Comparison of ENCODE assay signal across 10 cellular contexts in genomic region chr13:97254809-97255208, GRCh38. TPM values are rescaled to one million over a fixed set of nuclear protein-coding genes. Genes with fewer than 3 reads are reported as not detected.
A peak's percentile ranks its signal among the peaks of the same experiment; 100 is the strongest.
DNase-seq lines count a peak whose midpoint lies in the region; ATAC-seq, FAIRE-seq and TF ChIP-seq lines count a peak whose summit lies in the region.
"Had no signal": no experiment of that assay in that cellular context is flagged by ENCODE, and none has a peak within 500 bp of the region (broad histone marks: within the 10 kb centered on the region; RNA-seq: fewer than 3 reads in every experiment).

No MANE protein-coding gene starts in this region.

- H3K27ac ChIP-seq in astrocyte (ENCODE audit: low read depth, low read length) (peak overlapping the region; percentile 97), transverse colon (peak overlapping the region; percentile 58 to 75 (median 64))

- peak; percentile 78 for FAIRE-seq in astrocyte (lab: Jason Lieb, UNC)

- H3K27ac Mint-ChIP-seq in astrocyte (ENCODE audit: unreplicated experiment) = peak overlapping the region; percentile 100
- H3K27ac Mint-ChIP-seq in stimulated activated memory B cell treated with anti-CD40 and anti-IgM and Interleukin-4, amounts not matched to agents 10 μg/mL and 1 μg/mL and 100 μg/mL, for 72 hours = no peak overlapping the region

- no peak for TF ChIP-seq POLR2A in transverse colon (IDR thresholded peaks at IDR 0.05)

- H3K9ac ChIP-seq in astrocyte (ENCODE audit: low read length) = peak overlapping the region; percentile 62

- peak; percentile 37 for DNase-seq in activated CD8-positive, alpha-beta memory T cell treated with anti-CD3 and anti-CD28 coated beads for 24 hours
- DNase-seq in activated CD8-positive, alpha-beta memory T cell treated with anti-CD3 and anti-CD28 coated beads, Interleukin-2, amount 50 U/mL, for 48 hours = no peak
- DNase-seq in astrocyte (ENCODE audit: low read depth) = peak; percentile 89
- peak; percentile 87 for DNase-seq in kidney epithelial cell (ENCODE audit: low read depth)
- DNase-seq in transverse colon = no peak
- no peak for DNase-seq in inferior parietal cortex (ENCODE audit: extremely low spot score)
- no peak for DNase-seq in GM20000 (ENCODE audit: low spot score)
- DNase-seq: occipital lobe had no signal

- H3K4me1 ChIP-seq in astrocyte (ENCODE audit: insufficient read depth, low read length) (peaks cover 64% of the 10 kb centered on the region), transverse colon (peaks cover 7 to 65% (median 47%) of the 10 kb centered on the region in 4 donors)

- H3K79me2 ChIP-seq in astrocyte (ENCODE audit: insufficient read depth, low read length) = peaks cover 67% of the 10 kb centered on the region

- no peak for ATAC-seq in stimulated activated memory B cell treated with anti-CD40 and anti-IgM and Interleukin-4, amounts not matched to agents 10 μg/mL and 1 μg/mL and 100 μg/mL, for 72 hours

- TF ChIP-seq EP300 in transverse colon (IDR thresholded peaks at IDR 0.05; ENCODE audit: low read depth) = no peak

- peak overlapping the region; percentile 24 for H3K4me3 ChIP-seq in astrocyte (ENCODE audit: insufficient read depth, low read depth, low read length)
- H3K4me3 ChIP-seq in kidney epithelial cell (ENCODE audit: low read depth, low read length) = no peak overlapping the region
- H3K4me3 ChIP-seq in transverse colon = no peak overlapping the region

- H3K9me3 Mint-ChIP-seq in astrocyte (ENCODE audit: unreplicated experiment) = no peaks in the 10 kb centered on the region
- H3K9me3 Mint-ChIP-seq in stimulated activated memory B cell treated with anti-CD40 and anti-IgM and Interleukin-4, amounts not matched to agents 10 μg/mL and 1 μg/mL and 100 μg/mL, for 72 hours = no peaks in the 10 kb centered on the region

- intact Hi-C loops in transverse colon (cut with DNase I; ENCODE audit: low total_unique reads) = no loop called here

- H3K9me3 ChIP-seq in astrocyte (ENCODE audit: insufficient read depth, low read depth, low read length) = no peaks in the 10 kb centered on the region
- no peaks in the 10 kb centered on the region for H3K9me3 ChIP-seq in transverse colon

- peaks cover 61% of the 10 kb centered on the region for H3K4me1 Mint-ChIP-seq in astrocyte (ENCODE audit: low read depth, unreplicated experiment)
- peaks cover 50% of the 10 kb centered on the region for H3K4me1 Mint-ChIP-seq in stimulated activated memory B cell treated with anti-CD40 and anti-IgM and Interleukin-4, amounts not matched to agents 10 μg/mL and 1 μg/mL and 100 μg/mL, for 72 hours

- 78 to 85% methylated on average over 3 of the region's 3 CpGs for WGBS in transverse colon (ENCODE audit: low coverage in 1 of 2), 2 donors

- TF ChIP-seq CTCF in astrocyte (IDR thresholded peaks at IDR 0.05; ENCODE audit: insufficient read depth, low read depth, low read length) (no peak), kidney epithelial cell (IDR thresholded peaks at IDR 0.05; ENCODE audit: insufficient read depth, low read length, poor library complexity, severe bottlenecking) (no peak), transverse colon (IDR thresholded peaks at IDR 0.05) (no peak), GM20000 (IDR thresholded peaks at IDR 0.05; ENCODE audit: extremely low read depth, missing control alignments) (no peak)

- H3K36me3 Mint-ChIP-seq in astrocyte (ENCODE audit: low read depth, unreplicated experiment) = peaks cover 4% of the 10 kb centered on the region
- peaks cover 11% of the 10 kb centered on the region for H3K36me3 Mint-ChIP-seq in stimulated activated memory B cell treated with anti-CD40 and anti-IgM and Interleukin-4, amounts not matched to agents 10 μg/mL and 1 μg/mL and 100 μg/mL, for 72 hours

- H3K4me3 Mint-ChIP-seq in astrocyte (ENCODE audit: unreplicated experiment) = no peak overlapping the region
- H3K4me3 Mint-ChIP-seq in stimulated activated memory B cell treated with anti-CD40 and anti-IgM and Interleukin-4, amounts not matched to agents 10 μg/mL and 1 μg/mL and 100 μg/mL, for 72 hours = no peak overlapping the region
- H3K4me3 Mint-ChIP-seq: activated naive CD8-positive, alpha-beta T cell had no signal

- H3K4me2 ChIP-seq in astrocyte (ENCODE audit: low read length) = peak overlapping the region; percentile 62

- H3K36me3 ChIP-seq in astrocyte (ENCODE audit: insufficient read depth, low read length) (no peaks in the 10 kb centered on the region), kidney epithelial cell (ENCODE audit: control insufficient read depth, insufficient read depth, low read length) (no peaks in the 10 kb centered on the region), transverse colon (no peaks in the 10 kb centered on the region)

- in situ Hi-C loops in transverse colon (cut with MboI; ENCODE audit: low pct_ligation_motif_present in 1 of 4, low pct_unique_long_range_greater_than_20kb in 1 of 4, low sequenced_read_pairs in 3 of 4) = no loop called here

- H3K27me3 Mint-ChIP-seq in astrocyte (ENCODE audit: low read depth, unreplicated experiment) = no peaks in the 10 kb centered on the region
- H3K27me3 Mint-ChIP-seq in stimulated activated memory B cell treated with anti-CD40 and anti-IgM and Interleukin-4, amounts not matched to agents 10 μg/mL and 1 μg/mL and 100 μg/mL, for 72 hours = no peaks in the 10 kb centered on the region
- H3K27me3 Mint-ChIP-seq: activated naive CD8-positive, alpha-beta T cell had no signal

- H2AFZ ChIP-seq in astrocyte (ENCODE audit: low read depth, low read length) = no peak overlapping the region

- H3K27me3 ChIP-seq in astrocyte (ENCODE audit: insufficient read depth, low read length) (no peaks in the 10 kb centered on the region), kidney epithelial cell (ENCODE audit: control insufficient read depth, insufficient read depth, low read length) (no peaks in the 10 kb centered on the region), transverse colon (no peaks in the 10 kb centered on the region)

- H4K20me1 ChIP-seq in astrocyte (ENCODE audit: insufficient read depth, low read length) = peaks cover 12% of the 10 kb centered on the region

RNA-seq across cellular contexts. Expression of gene MBNL2, which starts 32.7 kb away (rescaled TPM):
- total RNA-seq in astrocyte (66.5 and 70.2 TPM in 2 replicates), kidney epithelial cell (42.4 and 45.0 TPM in 2 replicates), transverse colon (10 to 100 TPM; 26.9 to 53.7 (median 46.1) TPM)

Comparison
In these comparisons a context has a peak if more than half of its experiments do, and no peak if none do; other contexts are left out.
1. DNase-seq: peak in activated CD8-positive, alpha-beta memory T cell treated with anti-CD3 and anti-CD28 coated beads for 24 hours (single experiment), astrocyte (single experiment) and kidney epithelial cell (single experiment); none in activated CD8-positive, alpha-beta memory T cell treated with anti-CD3 and anti-CD28 coated beads, Interleukin-2, amount 50 U/mL, for 48 hours (single experiment), transverse colon (single experiment), inferior parietal cortex (single experiment) and GM20000 (single experiment).